In the genomic region with DNA sequence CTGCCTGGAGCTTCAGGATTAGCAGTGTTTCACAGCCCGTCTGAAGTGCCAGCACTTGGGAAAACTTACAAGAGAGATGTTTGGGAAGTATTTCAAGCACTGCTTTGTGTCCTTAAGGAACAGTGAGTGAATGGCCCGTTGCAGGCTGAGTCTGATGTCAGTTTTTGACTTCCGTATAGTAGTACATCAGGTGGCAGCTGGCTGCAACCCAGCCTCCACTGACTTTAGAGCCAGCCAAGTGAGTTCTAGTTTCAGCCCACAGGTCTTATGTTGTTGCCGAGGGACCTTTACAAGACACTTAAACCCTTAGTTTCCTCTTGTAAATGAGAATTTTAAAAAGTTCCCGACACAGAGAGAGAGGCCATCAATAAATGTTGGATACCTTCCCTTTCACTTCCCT, we compare ENCODE assay signal across 14 cellular contexts. TPM values are rescaled to one million over a fixed set of nuclear protein-coding genes. Genes with fewer than 3 reads are reported as not detected.
A peak's percentile ranks its signal among the peaks of the same experiment; 100 is the strongest.
DNase-seq lines count a peak whose midpoint lies in the region; ATAC-seq lines count a peak whose summit lies in the region.
"Had no signal": no experiment of that assay in that cellular context is flagged by ENCODE, and none has a peak within 500 bp of the region (broad histone marks: within the 10 kb centered on the region; RNA-seq: fewer than 3 reads in every experiment).

No MANE protein-coding gene starts in this region.

- H3K9ac ChIP-seq in BLaER1 treated with 17β-estradiol and CSF1 and Interleukin-3, amounts not matched to agents 10 nM and 100 nM: no peak overlapping the region

- H3K4me1 ChIP-seq in BLaER1 treated with 17β-estradiol and CSF1 and Interleukin-3, amounts not matched to agents 10 nM and 100 nM: peaks cover 32 to 53% (median 39%) of the 10 kb centered on the region in 10 experiments

- H3K27me3 ChIP-seq in BLaER1 treated with 17β-estradiol and CSF1 and Interleukin-3, amounts not matched to agents 10 nM and 100 nM: no peaks in the 10 kb centered on the region
- H3K27me3 ChIP-seq: suprapubic skin had no signal

- H3K27ac ChIP-seq in BLaER1 treated with 17β-estradiol and CSF1 and Interleukin-3, amounts not matched to agents 10 nM and 100 nM: peak overlapping the region in 4 of 11 experiments; percentile 5 to 23 (median 9); a peak in 6 of 22 replicates
- H3K27ac ChIP-seq: suprapubic skin had no signal

- in situ Hi-C loops in KBM-7 (cut with MboI; ENCODE audit: low pct_unique_long_range_greater_than_20kb, low sequenced_read_pairs): no loop called here

- peaks cover 0 to 41% (median 25%) of the 10 kb centered on the region in 11 experiments; a peak in 16 of 22 replicates for H3K36me3 ChIP-seq in BLaER1 treated with 17β-estradiol and CSF1 and Interleukin-3, amounts not matched to agents 10 nM and 100 nM
- H3K36me3 ChIP-seq: suprapubic skin had no signal

- ATAC-seq in GM21390 (IDR thresholded peaks at IDR 0.05; ENCODE audit: unreplicated experiment): peak; percentile 75
- peak; percentile 50 for ATAC-seq in HG03565 (IDR thresholded peaks at IDR 0.05; ENCODE audit: unreplicated experiment)
- peak; percentile 58 for ATAC-seq in esophagus mucosa

- no peak overlapping the region for H3K4me3 ChIP-seq in BLaER1 treated with 17β-estradiol and CSF1 and Interleukin-3, amounts not matched to agents 10 nM and 100 nM
- H3K4me3 ChIP-seq: suprapubic skin had no signal

- H3K4me2 ChIP-seq in BLaER1 treated with 17β-estradiol and CSF1 and Interleukin-3, amounts not matched to agents 10 nM and 100 nM: peak overlapping the region; percentile 37 to 65 (median 48)

- H4K20me1 ChIP-seq in BLaER1 treated with 17β-estradiol and CSF1 and Interleukin-3, amounts not matched to agents 10 nM and 100 nM: peaks cover 0 to 99% (median 86%) of the 10 kb centered on the region in 11 experiments; a peak in 21 of 22 replicates

- no peak for DNase-seq in activated CD4-positive, alpha-beta T cell treated with anti-CD3 and anti-CD28 coated beads for 1 hour
- DNase-seq in KBM-7 (no peak), AG20443 (ENCODE audit: low spot score) (no peak), GM03348 (ENCODE audit: low spot score) (no peak)
- DNase-seq: NCI-H1105 treated with DMSO at 0.1 percent for 48 hours; occipital lobe; OCI-M1; stimulated activated CD4-positive, alpha-beta T cell treated with anti-CD3 and anti-CD28 coated beads, Interleukin-4, amount 100 ng/mL, for 4 hours; T-helper 2 cell had no signal

- H3K9me3 ChIP-seq in BLaER1 treated with 17β-estradiol and CSF1 and Interleukin-3, amounts not matched to agents 10 nM and 100 nM (replicated peaks in 1 of 11): peaks cover 0 to 13% (median under 1%) of the 10 kb centered on the region in 11 experiments; a peak in 6 of 22 replicates
- H3K9me3 ChIP-seq: suprapubic skin had no signal

RNA-seq across cellular contexts. Expression of a gene that starts 35.0 kb away (rescaled TPM):
- 39.5 TPM for total RNA-seq in esophagus mucosa
